ENCODE assay signal across 11 cellular contexts in the genomic region with DNA sequence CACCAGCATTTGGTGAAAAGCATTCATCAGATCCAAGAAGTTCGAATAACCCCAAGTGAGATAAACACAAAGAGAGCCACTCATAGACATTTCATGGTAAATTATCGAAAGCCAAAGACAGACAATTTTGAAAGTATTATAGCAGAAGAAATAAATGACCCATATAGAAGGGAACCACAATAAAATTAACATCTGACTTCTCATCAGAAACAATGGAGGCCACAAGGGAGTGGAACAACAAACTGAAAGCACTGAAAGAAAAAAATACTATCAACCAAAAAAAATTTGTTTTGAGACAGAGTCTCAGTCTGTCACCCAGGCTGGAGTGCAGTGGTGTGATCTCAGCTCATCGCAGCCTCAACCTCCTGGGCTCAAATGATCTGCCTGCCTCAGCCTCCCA. TPM values are rescaled to one million over a fixed set of nuclear protein-coding genes. Genes with fewer than 3 reads are reported as not detected.
"Had no signal": no experiment of that assay in that cellular context is flagged by ENCODE, and none has a peak within 500 bp of the region (broad histone marks: within the 10 kb centered on the region; RNA-seq: fewer than 3 reads in every experiment).

No MANE protein-coding gene starts in this region.

- H3K9me3 Mint-ChIP-seq: GM23338, HFFc6 had no signal

- H3K9ac ChIP-seq: GM23248 had no signal

- DNase-seq: GM23248, GOT3, H7, H9, HCEC 1CT, HFFc6 had no signal

- H3K36me3 ChIP-seq: HAP-1 had no signal

- H2AFZ ChIP-seq: GM23248, GM23338 had no signal

- H3K4me3 Mint-ChIP-seq: GM23338, H9, HFFc6 had no signal

- H3K4me1 Mint-ChIP-seq: GM23338, H9 had no signal

- H3K4me2 ChIP-seq: GM23338 had no signal

- H3K27ac Mint-ChIP-seq: GM23338, H9, HFFc6 had no signal

- H3K4me3 ChIP-seq: GM23248, GM23338, HAP-1 had no signal

- H3K9me3 ChIP-seq: HAP-1 had no signal

- H3K4me1 ChIP-seq: HAP-1 had no signal

- FAIRE-seq: H1, H54 had no signal

- H3K27ac ChIP-seq: GM23248 had no signal

- ATAC-seq: GM23338, HCT116 had no signal

RNA-seq across cellular contexts. Expression of a gene that starts 12.3 kb away (rescaled TPM):
- total RNA-seq: GM23248, HFFc6 had no signal
- polyA plus RNA-seq: GM23248 had no signal

RNA-seq across cellular contexts. Expression of a gene that starts 14.3 kb away (rescaled TPM):
- total RNA-seq: GM23248 had no signal
- polyA plus RNA-seq: GM23248 had no signal
